7 cellular contexts compared by ENCODE assay signal in genomic region chr6:137928286-137928685, GRCh38.
A peak's percentile ranks its signal among the peaks of the same experiment; 100 is the strongest.
DNase-seq lines count a peak whose midpoint lies in the region; ATAC-seq and TF ChIP-seq lines count a peak whose summit lies in the region.

No MANE protein-coding gene starts in this region.

- CTCF ChIA-PET in RWPE1 (lab: Yijun Ruan, JAX): no interaction called here

- no peak overlapping the region for H3K4me3 Mint-ChIP-seq in progenitor cell of endocrine pancreas (ENCODE audit: low read depth)

- H3K9me3 Mint-ChIP-seq in progenitor cell of endocrine pancreas (ENCODE audit: low read depth): no peaks in the 10 kb centered on the region

- no peak for TF ChIP-seq CTCF in progenitor cell of endocrine pancreas (IDR thresholded peaks at IDR 0.05; ENCODE audit: unreplicated experiment)
- no peak for TF ChIP-seq CTCF in RWPE1 (conservative IDR thresholded peaks at IDR 0.05; ENCODE audit: low read depth)

- no peak overlapping the region for H3K27ac Mint-ChIP-seq in progenitor cell of endocrine pancreas

- peak; percentile 32 for ATAC-seq in GM19035 (IDR thresholded peaks at IDR 0.05; ENCODE audit: unreplicated experiment)
- ATAC-seq in HG03378 (IDR thresholded peaks at IDR 0.05; ENCODE audit: unreplicated experiment): peak; percentile 9
- no peak for ATAC-seq in GM18858 (IDR thresholded peaks at IDR 0.05; ENCODE audit: unreplicated experiment)

- DNase-seq in activated T-cell treated with anti-CD3 and anti-CD28 coated beads, Interleukin-2, amount 50 U/mL, for 48 hours: peak; percentile 51 to 61
- DNase-seq in stimulated activated CD4-positive, alpha-beta T cell treated with anti-CD3 and anti-CD28 coated beads, Interleukin-2, amount 100 ng/mL, for 4 hours (ENCODE audit: low read depth): peak; percentile 14
- DNase-seq in progenitor cell of endocrine pancreas (ENCODE audit: low spot score, unreplicated experiment): no peak
- DNase-seq in RWPE1 (ENCODE audit: low spot score): no peak

- H3K4me1 Mint-ChIP-seq in progenitor cell of endocrine pancreas (ENCODE audit: low read depth): peaks cover 11% of the 10 kb centered on the region

- H3K36me3 Mint-ChIP-seq in progenitor cell of endocrine pancreas (ENCODE audit: insufficient read depth): no peaks in the 10 kb centered on the region

- H3K27ac ChIP-seq in RWPE1: no peak overlapping the region

- POLR2A ChIA-PET in RWPE1 (lab: Yijun Ruan, JAX; ENCODE audit: low non-redundant PET): no interaction called here

- H3K27me3 Mint-ChIP-seq in progenitor cell of endocrine pancreas: no peaks in the 10 kb centered on the region

Comparison
In these comparisons a context has a peak if more than half of its experiments do, and no peak if none do; other contexts are left out.
1. DNase-seq: peak in activated T-cell treated with anti-CD3 and anti-CD28 coated beads, Interleukin-2, amount 50 U/mL, for 48 hours (2 of 2) and stimulated activated CD4-positive, alpha-beta T cell treated with anti-CD3 and anti-CD28 coated beads, Interleukin-2, amount 100 ng/mL, for 4 hours (single experiment); none in progenitor cell of endocrine pancreas (single experiment) and RWPE1 (single experiment).